Comparison of ENCODE assay signal across 8 cellular contexts in the genomic region with DNA sequence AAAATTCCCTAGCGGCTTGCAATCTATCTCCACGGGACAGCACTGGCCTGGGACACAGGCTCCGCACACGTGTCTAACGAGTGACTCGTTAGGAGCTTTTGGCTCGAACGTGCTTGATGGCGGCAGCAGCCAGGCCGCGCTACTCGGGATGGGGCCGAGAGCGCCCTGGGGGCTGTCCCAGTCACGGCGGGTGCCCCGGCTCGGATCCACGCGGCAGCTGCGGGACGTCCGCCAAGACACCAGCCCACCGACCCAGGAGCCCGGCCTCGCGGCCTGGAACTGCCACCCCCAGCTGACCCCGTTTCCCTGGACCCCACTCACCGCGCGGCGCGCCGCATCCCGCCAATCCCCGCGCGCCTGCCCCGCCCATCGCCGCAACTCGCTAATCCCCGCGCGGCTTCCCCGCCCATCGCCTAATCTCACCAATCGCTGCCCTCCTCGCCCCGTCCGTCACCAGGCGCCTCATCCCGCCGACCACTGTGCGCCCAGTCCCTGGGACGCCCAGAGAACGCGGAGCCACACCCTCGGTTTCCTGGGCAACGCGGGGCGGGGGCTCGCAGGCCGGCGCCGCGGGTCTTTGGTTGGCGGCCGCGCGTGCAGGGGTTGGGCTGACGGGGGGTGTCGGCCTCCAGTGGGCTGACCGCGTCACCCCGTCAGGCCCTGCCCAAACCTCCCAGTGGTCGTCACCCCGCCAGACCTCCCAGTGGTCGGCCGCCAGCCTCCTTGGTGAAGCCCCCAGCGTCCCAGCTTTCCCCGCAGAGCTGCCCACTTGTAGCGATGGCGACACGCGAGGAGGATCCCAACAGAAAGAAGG. TPM values are rescaled to one million over a fixed set of nuclear protein-coding genes. Genes with fewer than 3 reads are reported as not detected.
DNase-seq lines count a peak whose midpoint lies in the region; TF ChIP-seq lines count a peak whose summit lies in the region.

A gene (minus strand): TSS at position 359 of the 814 bp plus-strand sequence. CDS start 1,495 bp downstream, outside the sequence.

- 1% methylated on average over 34 of the region's 86 CpGs for WGBS in SK-N-SH (ENCODE audit: low lambda C conversion rate)
- WGBS in suprapubic skin = 0% methylated on average over 13 of the region's 86 CpGs

- H3K4me1 ChIP-seq in SK-N-SH (ENCODE audit: control insufficient read depth in 1 of 2, insufficient read depth in 2 of 2, low read depth in 1 of 2, low read length in 1 of 2) (peaks cover 7 to 20% of the 10 kb centered on the region in 2 experiments; a peak in 3 of 4 replicates), suprapubic skin (peaks cover 18% of the 10 kb centered on the region)

- no peaks in the 10 kb centered on the region for H4K20me1 ChIP-seq in SK-N-SH (ENCODE audit: insufficient read depth)

- H3K4me3 ChIP-seq in HFF-Myc (replicated peaks; ENCODE audit: low read depth, low read length) (peak within 1 kb of the TSS; percentile 77), SK-N-SH (ENCODE audit: low read depth in 2 of 2, low read length in 1 of 2) (peak within 1 kb of the TSS; percentile 71 to 92), suprapubic skin (peak within 1 kb of the TSS; percentile 84)

- TF ChIP-seq POLR2A in suprapubic skin (IDR thresholded peaks at IDR 0.05) = peak in 1 of 2 donors; percentile 21

- TF ChIP-seq EP300 in SK-N-SH (IDR thresholded peaks at IDR 0.05; ENCODE audit: borderline replicate concordance in 1 of 2, low read depth in 1 of 2, low read length in 1 of 2) (no peak), suprapubic skin (IDR thresholded peaks at IDR 0.05) (no peak)

- TF ChIP-seq RAD21 in SK-N-SH (IDR thresholded peaks at IDR 0.05; ENCODE audit: low read length) = peak; percentile 10; the same call in 1 of the 2 replicates

- peaks cover 43% of the 10 kb centered on the region for H3K79me2 ChIP-seq in SK-N-SH (ENCODE audit: insufficient read depth)

- peak within 1 kb of the TSS; percentile 84 for H2AFZ ChIP-seq in SK-N-SH (ENCODE audit: low read depth)

- H3K27ac ChIP-seq in SK-N-SH (ENCODE audit: low read depth in 2 of 2, low read length in 1 of 2) (peak within 1 kb of the TSS; percentile 66 to 73), suprapubic skin (peak within 1 kb of the TSS; percentile 80)

- H3K9me3 ChIP-seq in SK-N-SH = no peaks in the 10 kb centered on the region
- no peaks in the 10 kb centered on the region for H3K9me3 ChIP-seq in suprapubic skin

- H3K36me3 ChIP-seq in SK-N-SH (replicated peaks in 1 of 2; ENCODE audit: control insufficient read depth in 1 of 2, insufficient read depth in 2 of 2, low read length in 1 of 2) (peaks cover 20 to 24% of the 10 kb centered on the region in 2 experiments), suprapubic skin (peaks cover 31% of the 10 kb centered on the region)

- DNase-seq in GM04503 (ENCODE audit: low read depth) = peak; percentile 75
- peak; percentile 81 for DNase-seq in HFF-Myc (ENCODE audit: extremely low read depth, low read depth)
- peak; percentile 99 for DNase-seq in NAMALWA (ENCODE audit: low spot score)
- DNase-seq in SK-N-SH = peak; percentile 100
- DNase-seq in activated naive CD4-positive, alpha-beta T cell treated with anti-CD3 and anti-CD28 coated beads, Interleukin-2, amount 50 U/mL, for 16 hours = peak; percentile 99
- DNase-seq in germinal center (ENCODE audit: low spot score) = peak; percentile 100
- DNase-seq in nucleus accumbens (lab: John Stamatoyannopoulos, UW) = peak; percentile 78 to 99 (median 96)
- DNase-seq in suprapubic skin (ENCODE audit: low spot score in 2 of 2) = peak; percentile 98 to 99

- CTCF ChIA-PET in SK-N-SH (lab: Yijun Ruan, JAX) = interaction anchor here (0.6 to 2.6 kb wide), 17 partner anchors 9 to 112 kb away, joined by 3 to 7 read pairs (median 3); a partner anchor contains a TSS

- peak within 1 kb of the TSS; percentile 84 for H3K9ac ChIP-seq in SK-N-SH

- peaks cover 11% of the 10 kb centered on the region for H3F3A ChIP-seq in SK-N-SH (replicated peaks; ENCODE audit: insufficient read depth)

- POLR2A ChIA-PET in SK-N-SH (lab: Yijun Ruan, JAX) = interaction anchor here (1.2 to 3.2 kb wide), 10 partner anchors 8 to 77 kb away, joined by 3 to 18 read pairs (median 5); a partner anchor contains a TSS

- no peaks in the 10 kb centered on the region for H3K9me2 ChIP-seq in SK-N-SH

- TF ChIP-seq CTCF in HFF-Myc (IDR thresholded peaks at IDR 0.05; ENCODE audit: low read depth, low read length, missing control alignments) = no peak
- no peak for TF ChIP-seq CTCF in SK-N-SH (IDR thresholded peaks at IDR 0.05)
- TF ChIP-seq CTCF in suprapubic skin (IDR thresholded peaks at IDR 0.05) = no peak

- H3K4me2 ChIP-seq in SK-N-SH = peak within 1 kb of the TSS; percentile 99

- H3K27me3 ChIP-seq in SK-N-SH (ENCODE audit: insufficient read depth) = no peaks in the 10 kb centered on the region
- no peaks in the 10 kb centered on the region for H3K27me3 ChIP-seq in suprapubic skin

TF ChIP-seq in SK-N-SH, 30 proteins besides CTCF, POLR2A, EP300 and RAD21:
- TF ChIP-seq POLR2AphosphoS5 (IDR thresholded peaks at IDR 0.05; ENCODE audit: low read depth, low read length) (peak; percentile 51; the same call in 1 of the 2 replicates), MXI1 (IDR thresholded peaks at IDR 0.05; ENCODE audit: low read depth, low read length) (peak; percentile 100), EZH2phosphoT487 (IDR thresholded peaks at IDR 0.05; ENCODE audit: borderline replicate concordance, low read depth) (no peak), NFIC (IDR thresholded peaks at IDR 0.05; ENCODE audit: borderline replicate concordance) (peak; percentile 52; the same call in 1 of the 2 replicates), TAF1 (IDR thresholded peaks at IDR 0.05; ENCODE audit: borderline replicate concordance, low read depth, low read length) (peak; percentile 73; the same call in 1 of the 2 replicates), RFX5 (IDR thresholded peaks at IDR 0.05; ENCODE audit: low read length) (peak; percentile 97), MEF2A (IDR thresholded peaks at IDR 0.05; ENCODE audit: borderline replicate concordance, low read depth) (no peak), NRF1 (IDR thresholded peaks at IDR 0.05; ENCODE audit: low read depth, low read length) (peak; percentile 57), CHD2 (IDR thresholded peaks at IDR 0.05; ENCODE audit: low read length, partially characterized antibody) (peak; percentile 38), FOXJ3 (CRISPR knock-in tag; IDR thresholded peaks at IDR 0.05) (no peak), YY1 (IDR thresholded peaks at IDR 0.05; ENCODE audit: low read depth) (peak; percentile 83), SIN3A (IDR thresholded peaks at IDR 0.05; ENCODE audit: borderline replicate concordance, low read depth, low read length) (peak; percentile 96)
- TF ChIP-seq, protein P1, sequence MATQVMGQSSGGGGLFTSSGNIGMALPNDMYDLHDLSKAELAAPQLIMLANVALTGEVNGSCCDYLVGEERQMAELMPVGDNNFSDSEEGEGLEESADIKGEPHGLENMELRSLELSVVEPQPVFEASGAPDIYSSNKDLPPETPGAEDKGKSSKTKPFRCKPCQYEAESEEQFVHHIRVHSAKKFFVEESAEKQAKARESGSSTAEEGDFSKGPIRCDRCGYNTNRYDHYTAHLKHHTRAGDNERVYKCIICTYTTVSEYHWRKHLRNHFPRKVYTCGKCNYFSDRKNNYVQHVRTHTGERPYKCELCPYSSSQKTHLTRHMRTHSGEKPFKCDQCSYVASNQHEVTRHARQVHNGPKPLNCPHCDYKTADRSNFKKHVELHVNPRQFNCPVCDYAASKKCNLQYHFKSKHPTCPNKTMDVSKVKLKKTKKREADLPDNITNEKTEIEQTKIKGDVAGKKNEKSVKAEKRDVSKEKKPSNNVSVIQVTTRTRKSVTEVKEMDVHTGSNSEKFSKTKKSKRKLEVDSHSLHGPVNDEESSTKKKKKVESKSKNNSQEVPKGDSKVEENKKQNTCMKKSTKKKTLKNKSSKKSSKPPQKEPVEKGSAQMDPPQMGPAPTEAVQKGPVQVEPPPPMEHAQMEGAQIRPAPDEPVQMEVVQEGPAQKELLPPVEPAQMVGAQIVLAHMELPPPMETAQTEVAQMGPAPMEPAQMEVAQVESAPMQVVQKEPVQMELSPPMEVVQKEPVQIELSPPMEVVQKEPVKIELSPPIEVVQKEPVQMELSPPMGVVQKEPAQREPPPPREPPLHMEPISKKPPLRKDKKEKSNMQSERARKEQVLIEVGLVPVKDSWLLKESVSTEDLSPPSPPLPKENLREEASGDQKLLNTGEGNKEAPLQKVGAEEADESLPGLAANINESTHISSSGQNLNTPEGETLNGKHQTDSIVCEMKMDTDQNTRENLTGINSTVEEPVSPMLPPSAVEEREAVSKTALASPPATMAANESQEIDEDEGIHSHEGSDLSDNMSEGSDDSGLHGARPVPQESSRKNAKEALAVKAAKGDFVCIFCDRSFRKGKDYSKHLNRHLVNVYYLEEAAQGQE (IDR thresholded peaks at IDR 0.05; ENCODE audit: low read depth, low read length) = peak; percentile 28; the same call in 1 of the 2 replicates
- TF ChIP-seq, protein P2, sequence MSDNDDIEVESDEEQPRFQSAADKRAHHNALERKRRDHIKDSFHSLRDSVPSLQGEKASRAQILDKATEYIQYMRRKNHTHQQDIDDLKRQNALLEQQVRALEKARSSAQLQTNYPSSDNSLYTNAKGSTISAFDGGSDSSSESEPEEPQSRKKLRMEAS (IDR thresholded peaks at IDR 0.05; ENCODE audit: low read depth) = peak; percentile 99
- TF ChIP-seq, protein P3, sequence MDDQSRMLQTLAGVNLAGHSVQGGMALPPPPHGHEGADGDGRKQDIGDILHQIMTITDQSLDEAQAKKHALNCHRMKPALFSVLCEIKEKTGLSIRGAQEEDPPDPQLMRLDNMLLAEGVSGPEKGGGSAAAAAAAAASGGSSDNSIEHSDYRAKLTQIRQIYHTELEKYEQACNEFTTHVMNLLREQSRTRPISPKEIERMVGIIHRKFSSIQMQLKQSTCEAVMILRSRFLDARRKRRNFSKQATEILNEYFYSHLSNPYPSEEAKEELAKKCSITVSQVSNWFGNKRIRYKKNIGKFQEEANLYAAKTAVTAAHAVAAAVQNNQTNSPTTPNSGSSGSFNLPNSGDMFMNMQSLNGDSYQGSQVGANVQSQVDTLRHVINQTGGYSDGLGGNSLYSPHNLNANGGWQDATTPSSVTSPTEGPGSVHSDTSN (IDR thresholded peaks at IDR 0.05) = peak; percentile 99

RNA-seq across cellular contexts. Expression of the gene that starts here (rescaled TPM):
- polyA plus RNA-seq in SK-N-SH (2012; rRNA removed) = 163 and 194 TPM in 2 replicates
- polyA plus RNA-seq in SK-N-SH (2012; cell fraction: cytosol; rRNA removed) = 97.4 and 129 TPM in 2 replicates
- polyA plus RNA-seq in SK-N-SH (2012; cell fraction: nucleus; rRNA removed) = 209 and 258 TPM in 2 replicates
- 10 to 100 TPM; 58.7 to 80.5 (median 66.1) TPM for total RNA-seq in suprapubic skin

Comparison
In these comparisons a context has a peak if more than half of its experiments do, and no peak if none do; other contexts are left out.
1. Peak in every context shown above with its lines: DNase-seq, H3K4me3 ChIP-seq and H3K27ac ChIP-seq.